Comparison of ENCODE assay signal across 8 cellular contexts in genomic region chr5:7869474-7870136, GRCh38. TPM values are rescaled to one million over a fixed set of nuclear protein-coding genes. Genes with fewer than 3 reads are reported as not detected.
A peak's percentile ranks its signal among the peaks of the same experiment; 100 is the strongest.
DNase-seq lines count a peak whose midpoint lies in the region; ATAC-seq and TF ChIP-seq lines count a peak whose summit lies in the region.

No MANE protein-coding gene starts in this region.

- H3K27me3 ChIP-seq in BE2C (no peaks in the 10 kb centered on the region), endocrine pancreas (ENCODE audit: control insufficient read depth, insufficient read depth, low read length) (no peaks in the 10 kb centered on the region)

- H3K4me3 ChIP-seq in BE2C (ENCODE audit: low read depth, low read length) (peak overlapping the region; percentile 94), endocrine pancreas (ENCODE audit: control insufficient read depth, insufficient read depth, low read length) (peak overlapping the region; percentile 95)

- no peak for DNase-seq in BE2C
- DNase-seq in T-helper 17 cell = peak in 2 of 3 donors; percentile 22 to 34
- peak in 3 of 10 donors; percentile 19 to 31 (median 26) for DNase-seq in naive thymus-derived CD8-positive, alpha-beta T cell
- no peak for DNase-seq in C1 segment of cervical spinal cord (lab: John Stamatoyannopoulos, UW)
- DNase-seq in GF-D8 (lab: John Stamatoyannopoulos, UW) = no peak

- TF ChIP-seq CTCF in BE2C (IDR thresholded peaks at IDR 0.05; ENCODE audit: low read depth, low read length) = no peak

- no peaks in the 10 kb centered on the region for H3K27me3 Mint-ChIP-seq in T-helper 17 cell
- no peaks in the 10 kb centered on the region for H3K27me3 Mint-ChIP-seq in naive thymus-derived CD8-positive, alpha-beta T cell

- peaks cover 56% of the 10 kb centered on the region for H3K4me1 Mint-ChIP-seq in T-helper 17 cell
- H3K4me1 Mint-ChIP-seq in naive thymus-derived CD8-positive, alpha-beta T cell = peaks cover 40 to 80% (median 77%) of the 10 kb centered on the region in 4 donors

- peak overlapping the region; percentile 91 for H3K9ac ChIP-seq in endocrine pancreas (ENCODE audit: control insufficient read depth, insufficient read depth, low read length)

- H3K36me3 ChIP-seq in BE2C (peaks cover 22% of the 10 kb centered on the region), endocrine pancreas (ENCODE audit: control insufficient read depth, insufficient read depth, low read length) (no peaks in the 10 kb centered on the region)

- peaks cover 5% of the 10 kb centered on the region for H3K4me1 ChIP-seq in BE2C
- peaks cover 17% of the 10 kb centered on the region for H3K4me1 ChIP-seq in endocrine pancreas (ENCODE audit: control insufficient read depth, insufficient read depth, low read length)

- H3K27ac Mint-ChIP-seq in T-helper 17 cell = peak overlapping the region; percentile 98
- H3K27ac Mint-ChIP-seq in naive thymus-derived CD8-positive, alpha-beta T cell = peak overlapping the region; percentile 82 to 96 (median 88)

- ATAC-seq in GM18907 (IDR thresholded peaks at IDR 0.05; ENCODE audit: unreplicated experiment) = peak; percentile 42
- peak; percentile 16 for ATAC-seq in HG03108 (IDR thresholded peaks at IDR 0.05; ENCODE audit: unreplicated experiment)
- peak; percentile 30 for ATAC-seq in T-helper 17 cell
- peak; percentile 37 to 40 for ATAC-seq in naive thymus-derived CD8-positive, alpha-beta T cell

- POLR2A ChIA-PET in naive thymus-derived CD8-positive, alpha-beta T cell (lab: Charles Lee) = interaction anchor here (1.1 to 1.5 kb wide), 3 partner anchors 12 to 1237 kb away, joined by 3 to 4 read pairs (median 4); partner anchors contain the start of genes NSUN2 and SRD5A1

- peaks cover 5% of the 10 kb centered on the region for H3K36me3 Mint-ChIP-seq in T-helper 17 cell (ENCODE audit: low read depth)
- H3K36me3 Mint-ChIP-seq in naive thymus-derived CD8-positive, alpha-beta T cell = peaks cover 4 to 37% (median 5%) of the 10 kb centered on the region in 3 donors

- H3K4me3 Mint-ChIP-seq in T-helper 17 cell = peak overlapping the region; percentile 99
- peak overlapping the region; percentile 87 to 99 (median 94) for H3K4me3 Mint-ChIP-seq in naive thymus-derived CD8-positive, alpha-beta T cell

- no peaks in the 10 kb centered on the region for H3K9me3 Mint-ChIP-seq in naive thymus-derived CD8-positive, alpha-beta T cell

- H3K9me3 ChIP-seq in BE2C = no peaks in the 10 kb centered on the region
- no peaks in the 10 kb centered on the region for H3K9me3 ChIP-seq in T-helper 17 cell (ENCODE audit: control insufficient read depth, low read length, poor library complexity, severe bottlenecking)
- no peaks in the 10 kb centered on the region for H3K9me3 ChIP-seq in endocrine pancreas (ENCODE audit: control insufficient read depth, low read length)

RNA-seq across cellular contexts. Expression of gene MTRR, which starts 0.7 kb away (rescaled TPM):
- polyA plus RNA-seq in BE2C (2012; ENCODE audit: insufficient read depth, insufficient read length, low read depth) = 67.3 TPM
- total RNA-seq in T-helper 17 cell = 100 to 1,000 TPM; 101 to 106 TPM
- 10 to 100 TPM; 54.1 to 63.9 TPM for total RNA-seq in naive thymus-derived CD8-positive, alpha-beta T cell
- 10 to 100 TPM; 26.1 to 33.3 (median 32.5) TPM for polyA plus RNA-seq in naive thymus-derived CD8-positive, alpha-beta T cell

RNA-seq across cellular contexts. Expression of gene FASTKD3, which starts 0.8 kb away (rescaled TPM):
- polyA plus RNA-seq in BE2C (2012; ENCODE audit: insufficient read depth, insufficient read length, low read depth) = 12.6 TPM
- 1 to 10 TPM; 4.9 to 5.5 TPM for total RNA-seq in T-helper 17 cell
- total RNA-seq in naive thymus-derived CD8-positive, alpha-beta T cell = 10 to 100 TPM; 13.3 to 13.7 TPM
- 10 to 100 TPM in 2 of 3 donors, 1 to 10 TPM in 1; 6.0 to 13.1 (median 11.0) TPM for polyA plus RNA-seq in naive thymus-derived CD8-positive, alpha-beta T cell

RNA-seq across cellular contexts. Expression of gene CFAP90, which starts 18.7 kb away (rescaled TPM):
- polyA plus RNA-seq in BE2C (2012; ENCODE audit: insufficient read depth, insufficient read length, low read depth) = not detected
- not detected for total RNA-seq in T-helper 17 cell
- not detected for total RNA-seq in naive thymus-derived CD8-positive, alpha-beta T cell
- not detected for polyA plus RNA-seq in naive thymus-derived CD8-positive, alpha-beta T cell

Comparison
In these comparisons a context has a peak if more than half of its experiments do, and no peak if none do; other contexts are left out.
1. DNase-seq: peak in T-helper 17 cell (2 of 3); none in BE2C (single experiment), C1 segment of cervical spinal cord (0 of 14) and GF-D8 (single experiment).
2. Peak in every context shown above with its lines, with median percentiles within 50 percentile points of each other: ATAC-seq.